Comparison of ENCODE assay signal across 24 cellular contexts in the genomic region with DNA sequence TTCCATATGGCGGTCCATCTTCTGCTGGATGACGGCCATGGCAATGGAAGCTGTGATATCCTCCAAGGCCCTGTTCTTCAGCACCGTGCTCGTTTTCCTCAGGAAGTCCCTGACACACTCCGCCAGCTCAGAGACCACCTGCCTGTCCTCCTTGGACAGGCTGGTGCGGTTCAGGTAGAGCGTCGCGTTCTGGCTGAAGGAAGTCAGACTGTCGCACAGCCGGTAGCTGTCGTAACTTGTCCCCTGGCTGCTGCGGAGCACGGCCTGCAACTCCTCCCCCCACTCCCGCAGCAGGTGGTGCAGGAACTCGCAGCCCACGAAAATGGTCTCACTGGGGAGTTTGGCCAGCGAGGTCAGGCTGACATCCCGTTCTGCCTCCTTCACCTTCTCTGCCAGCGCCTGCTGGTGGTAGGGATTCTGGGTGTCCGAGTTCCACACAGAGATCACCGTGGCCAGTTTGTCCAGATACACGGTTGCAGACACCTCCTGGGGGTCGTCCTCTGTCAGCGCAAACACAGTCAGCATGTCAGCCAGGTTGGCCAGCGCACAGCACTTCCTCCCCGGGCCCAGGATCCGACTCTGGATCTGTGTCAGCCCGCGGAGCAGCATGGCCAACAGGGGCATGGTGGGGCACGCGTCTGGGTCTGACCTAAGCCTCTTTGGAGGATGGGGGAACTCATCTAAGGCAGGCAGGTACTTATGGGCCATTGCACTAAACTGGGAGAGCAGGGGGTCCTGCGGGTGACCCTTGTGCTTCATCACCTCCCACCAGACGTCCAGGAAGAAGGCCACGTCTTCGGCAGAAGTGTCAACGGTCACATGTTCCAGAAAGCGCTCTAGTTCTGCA.
"Had no signal": no experiment of that assay in that cellular context is flagged by ENCODE, and none has a peak within 500 bp of the region (broad histone marks: within the 10 kb centered on the region; RNA-seq: fewer than 3 reads in every experiment).

No MANE protein-coding gene starts in this region.

- H3K27me3 Mint-ChIP-seq: activated CD8-positive, alpha-beta T cell treated with anti-CD3 and anti-CD28 coated beads for 36 hours; activated naive CD4-positive, alpha-beta T cell treated with anti-CD3 and anti-CD28 coated beads, Interleukin-2, amount 10 ng/mL, durations not matched to agents 7 days and 5 days; activated naive CD8-positive, alpha-beta T cell treated with anti-CD3 and anti-CD28 coated beads for 36 hours had no signal

- H3K27ac ChIP-seq: SJSA1 had no signal

- H3K27ac Mint-ChIP-seq: activated CD8-positive, alpha-beta T cell treated with anti-CD3 and anti-CD28 coated beads for 36 hours; activated naive CD4-positive, alpha-beta T cell treated with anti-CD3 and anti-CD28 coated beads, Interleukin-2, amount 10 ng/mL, durations not matched to agents 7 days and 5 days; activated naive CD8-positive, alpha-beta T cell treated with anti-CD3 and anti-CD28 coated beads for 36 hours; activated T-cell treated with anti-CD3 and anti-CD28 coated beads, Interleukin-2, amount 50 U/mL, for 72 hours; activated T-helper 2 cell treated with anti-CD3 and anti-CD28 coated beads, Interferon-gamma antibody, Interleukin-2, Interleukin-4, amounts not matched to agents 10 μg/mL and 5 μg/mL and 100 μg/mL, durations not matched to agents 14 hours and 24 hours and 36 hours had no signal

- H3K4me3 Mint-ChIP-seq: activated CD8-positive, alpha-beta T cell treated with anti-CD3 and anti-CD28 coated beads for 36 hours; activated naive CD4-positive, alpha-beta T cell treated with anti-CD3 and anti-CD28 coated beads, Interleukin-2, amount 10 ng/mL, durations not matched to agents 7 days and 5 days; activated naive CD8-positive, alpha-beta T cell treated with anti-CD3 and anti-CD28 coated beads for 36 hours; activated T-cell treated with anti-CD3 and anti-CD28 coated beads, Interleukin-2, amount 50 U/mL, for 72 hours had no signal

- H3K9me3 ChIP-seq: SJSA1 had no signal

- ATAC-seq: activated CD4-positive, CD25-positive, alpha-beta regulatory T cell treated with anti-CD3 and anti-CD28 coated beads, Interleukin-2, amount 50 U/mL, for 24 hours; activated CD8-positive, alpha-beta T cell treated with anti-CD3 and anti-CD28 coated beads for 36 hours; activated T-cell treated with anti-CD3 and anti-CD28 coated beads, Interleukin-2, amount 50 U/mL, for 72 hours; Panc1; SK-N-SH treated with all-trans-retinoic acid at 6 μM for 48 hours had no signal

- H3K4me3 ChIP-seq: SJSA1 had no signal

- H3K27me3 ChIP-seq: SJSA1 had no signal

- DNase-seq: activated CD4-positive, alpha-beta T cell treated with anti-CD3 and anti-CD28 coated beads for 4 hours; activated CD8-positive, alpha-beta memory T cell treated with anti-CD3 and anti-CD28 coated beads, Interleukin-2, amount 50 U/mL, for 4 hours; activated CD8-positive, alpha-beta T cell treated with anti-CD3 and anti-CD28 coated beads for 36 hours; activated gamma-delta T cell treated with Interleukin-2 at 50 U/mL for 16 hours; activated naive CD4-positive, alpha-beta T cell treated with anti-CD3 and anti-CD28 coated beads, Interleukin-2, amount 10 ng/mL, durations not matched to agents 7 days and 5 days; activated naive CD8-positive, alpha-beta T cell treated with anti-CD3 and anti-CD28 coated beads for 36 hours; activated T-cell treated with anti-CD3 and anti-CD28 coated beads, Interleukin-2, amount 50 U/mL, for 72 hours; anterior cingulate cortex; KG1; NCI-H1048; NCI-H146; NCI-H2029; NCI-H2107; NCI-H2171 treated with DMSO at 0.1 percent for 48 hours; NCI-H226; NCI-H526; NCI-H774; SHP77; SW 1271 had no signal
